Comparison of ENCODE assay signal across 9 cellular contexts in genomic region chr6:165850434-165851019, GRCh38.
A peak's percentile ranks its signal among the peaks of the same experiment; 100 is the strongest.
DNase-seq lines count a peak whose midpoint lies in the region; ATAC-seq and TF ChIP-seq lines count a peak whose summit lies in the region.
"Had no signal": no experiment of that assay in that cellular context is flagged by ENCODE, and none has a peak within 500 bp of the region (broad histone marks: within the 10 kb centered on the region; RNA-seq: fewer than 3 reads in every experiment).

No MANE protein-coding gene starts in this region.

- DNase-seq in CD14-positive monocyte (ENCODE audit: low spot score) (no peak), NOMO-1 (lab: John Stamatoyannopoulos, UW; ENCODE audit: unreplicated experiment in 2 of 2) (peak; percentile 10 to 34), activated T-cell treated with anti-CD3 and anti-CD28 coated beads for 4 hours (peak; percentile 26), fibroblast of mammary gland (ENCODE audit: low read depth) (peak; percentile 54), substantia nigra (lab: John Stamatoyannopoulos, UW) (peak in 41 of 49 donors; percentile 4 to 77 (median 42))

- H3K4me3 ChIP-seq in fibroblast of mammary gland (ENCODE audit: control insufficient read depth, low read depth, low read length) (no peak overlapping the region), neural cell (ENCODE audit: low read length) (no peak overlapping the region)

- H3F3A ChIP-seq in neural cell (ENCODE audit: insufficient read depth, low read length, poor library complexity, severe bottlenecking) = no peaks in the 10 kb centered on the region

- no peaks in the 10 kb centered on the region for H3K36me3 Mint-ChIP-seq in CD14-positive monocyte

- no peaks in the 10 kb centered on the region for H4K20me1 ChIP-seq in neural cell (ENCODE audit: insufficient read depth)

- H3K9me3 Mint-ChIP-seq in CD14-positive monocyte = peaks cover 0 to 8% (median 0%) of the 10 kb centered on the region in 7 donors
- H3K9me3 Mint-ChIP-seq: T-helper 1 cell treated with Interleukin-12 subunit alpha and Interleukin-12 subunit beta and Interleukin-4 antibody, amounts not matched to agents 30 μg/mL and 1 μg/mL, for 36 hours had no signal

- H3K27me3 ChIP-seq in neural cell (ENCODE audit: insufficient read depth, low read depth, low read length) = peaks cover 21% of the 10 kb centered on the region

- no peak for TF ChIP-seq EP300 in neural cell (conservative IDR thresholded peaks at IDR 0.05; ENCODE audit: poor library complexity, severe bottlenecking)

- ATAC-seq in GM18909 (IDR thresholded peaks at IDR 0.05; ENCODE audit: poor library complexity, unreplicated experiment) = peak; percentile 80
- ATAC-seq in HG03139 (IDR thresholded peaks at IDR 0.05; ENCODE audit: unreplicated experiment) = peak; percentile 87

- H3K4me3 Mint-ChIP-seq in CD14-positive monocyte = no peak overlapping the region
- H3K4me3 Mint-ChIP-seq: T-helper 1 cell treated with Interleukin-12 subunit alpha and Interleukin-12 subunit beta and Interleukin-4 antibody, amounts not matched to agents 30 μg/mL and 1 μg/mL, for 36 hours had no signal

- H3K4me2 ChIP-seq in neural cell (ENCODE audit: low read length) = no peak overlapping the region

- intact Hi-C loops in CD14-positive monocyte (cut with micrococcal nuclease) = no loop called here

- H3K27ac ChIP-seq in neural cell (ENCODE audit: low read length) (no peak overlapping the region), substantia nigra (ENCODE audit: low read depth, low read length, poor library complexity, severe bottlenecking) (no peak overlapping the region)

- TF ChIP-seq CTCF in CD14-positive monocyte (IDR thresholded peaks at IDR 0.05) (peak; percentile 98), fibroblast of mammary gland (conservative IDR thresholded peaks at IDR 0.05; ENCODE audit: control insufficient read depth, insufficient read depth, low read depth, low read length) (peak; percentile 96), neural cell (IDR thresholded peaks at IDR 0.05; ENCODE audit: poor library complexity, severe bottlenecking) (peak; percentile 87)

- no peaks in the 10 kb centered on the region for H3K9me2 ChIP-seq in neural cell (ENCODE audit: insufficient read depth, low read length)

- H3K9ac ChIP-seq in neural cell (ENCODE audit: low read length) = no peak overlapping the region

- no peaks in the 10 kb centered on the region for H3K36me3 ChIP-seq in neural cell (ENCODE audit: insufficient read depth, low read length)

- peak; percentile 90 for TF ChIP-seq RAD21 in neural cell (conservative IDR thresholded peaks at IDR 0.05)

- H3K4me1 Mint-ChIP-seq in CD14-positive monocyte = no peaks in the 10 kb centered on the region

- peaks cover 41 to 74% (median 56%) of the 10 kb centered on the region in 3 donors for H3K27me3 Mint-ChIP-seq in CD14-positive monocyte (ENCODE audit: low read depth in 3 of 3)

- H3K27ac Mint-ChIP-seq in CD14-positive monocyte = no peak overlapping the region
- H3K27ac Mint-ChIP-seq: T-helper 1 cell treated with Interleukin-12 subunit alpha and Interleukin-12 subunit beta and Interleukin-4 antibody, amounts not matched to agents 30 μg/mL and 1 μg/mL, for 36 hours had no signal

- H2AFZ ChIP-seq in neural cell (ENCODE audit: low read depth, low read length) = no peak overlapping the region

- no peaks in the 10 kb centered on the region for H3K79me2 ChIP-seq in neural cell (replicated peaks; ENCODE audit: insufficient read depth, low read length)

- no peaks in the 10 kb centered on the region for H3K9me3 ChIP-seq in neural cell (ENCODE audit: low read length)

TF ChIP-seq in neural cell, 6 proteins besides CTCF, POLR2A, EP300 and RAD21:
- TF ChIP-seq MXI1 (conservative IDR thresholded peaks at IDR 0.05; ENCODE audit: poor library complexity, severe bottlenecking) = no peak
- peak; percentile 92 for TF ChIP-seq SMC3 (conservative IDR thresholded peaks at IDR 0.05; ENCODE audit: poor library complexity)
- TF ChIP-seq POLR2AphosphoS5 (IDR thresholded peaks at IDR 0.05) = no peak
TF ChIP-seq in neural cell: peak in this region for 1.
